In genomic region chr20:2236266-2236665, GRCh38 we compare ENCODE assay signal across 16 cellular contexts. TPM values are rescaled to one million over a fixed set of nuclear protein-coding genes. Genes with fewer than 3 reads are reported as not detected.
DNase-seq lines count a peak whose midpoint lies in the region; ATAC-seq, FAIRE-seq and TF ChIP-seq lines count a peak whose summit lies in the region.
"Had no signal": no experiment of that assay in that cellular context is flagged by ENCODE, and none has a peak within 500 bp of the region (broad histone marks: within the 10 kb centered on the region; RNA-seq: fewer than 3 reads in every experiment).

No MANE protein-coding gene starts in this region.

- H3K36me3 ChIP-seq in K562 (ENCODE audit: control insufficient read depth, insufficient read depth, low read length), result no peaks in the 10 kb centered on the region
- H3K36me3 ChIP-seq in small intestine (ENCODE audit: control insufficient read depth in 2 of 2, insufficient read depth in 2 of 2, low read length in 2 of 2), result no peaks in the 10 kb centered on the region

- no peak for TF ChIP-seq POLR2A in K562 (conservative IDR thresholded peaks at IDR 0.05)

- TF ChIP-seq CTCF in K562 (IDR thresholded peaks at IDR 0.05 in 2 of 3, conservative IDR thresholded peaks at IDR 0.05 in 1 of 3; ENCODE audit: insufficient read depth in 2 of 3, low read depth in 1 of 3, low read length in 3 of 3), result no peak

- intact Hi-C loops in K562 (cut with micrococcal nuclease), result no loop called here

- POLR2A ChIA-PET in K562 (lab: Yijun Ruan, JAX), result interaction anchor here (0.6 to 1.1 kb wide), 4 partner anchors 10 to 361 kb away, joined by 3 to 5 read pairs (median 3); no protein-coding TSS in a partner anchor

- TF ChIP-seq EP300 in K562 (IDR thresholded peaks at IDR 0.05; ENCODE audit: low read length), result no peak

- DNase-seq in NCI-H2171 treated with DMSO at 0.1 percent for 48 hours (lab: John Stamatoyannopoulos, UW), result peak; percentile 41
- DNase-seq in NCI-H2171 (lab: John Stamatoyannopoulos, UW), result no peak
- peak in 3 of 4 experiments; percentile 9 to 13 (median 12) for DNase-seq in K562 (ENCODE audit: extremely low read depth in 1 of 4, low spot score in 3 of 4)
- DNase-seq in kidney glomerular epithelial cell (lab: John Stamatoyannopoulos, UW), result peak; percentile 4
- peak; percentile 17 for DNase-seq in small intestine
- no peak for DNase-seq in GOT3 (lab: John Stamatoyannopoulos, UW)
- no peak for DNase-seq in activated naive CD4-positive, alpha-beta T cell treated with anti-CD3 and anti-CD28 coated beads, Interleukin-2, amount 50 U/mL, for 16 hours
- DNase-seq in islet precursor cell, result no peak
- DNase-seq: ACHN; activated CD4-positive, alpha-beta T cell treated with anti-CD3 and anti-CD28 coated beads for 48 hours; effector memory CD8-positive, alpha-beta T cell had no signal

- H3K4me2 ChIP-seq in K562 (ENCODE audit: insufficient read depth, low read length), result no peak overlapping the region

- CTCF ChIA-PET in K562 (lab: Yijun Ruan, JAX; ENCODE audit: low intra/inter-chr PET ratio), result no interaction called here

- H3K9me1 ChIP-seq in K562 (ENCODE audit: control insufficient read depth, insufficient read depth, low read length), result no peaks in the 10 kb centered on the region

- in situ Hi-C loops in K562 (cut with MboI), result no loop called here

- no peak overlapping the region for H2AFZ ChIP-seq in K562 (ENCODE audit: low read depth, low read length)

- no peak overlapping the region for H3K4me3 ChIP-seq in K562
- no peak overlapping the region for H3K4me3 ChIP-seq in small intestine (ENCODE audit: low read depth in 1 of 2, low read length in 2 of 2)

- no TSS peak for BruUV-seq in K562 (replicated peaks; lab: Mats Ljungman, UMichigan)

- H3K79me2 ChIP-seq in K562 (ENCODE audit: control insufficient read depth, insufficient read depth, low read length), result no peaks in the 10 kb centered on the region

- H4K20me1 ChIP-seq in K562 (replicated peaks; ENCODE audit: control insufficient read depth, insufficient read depth, low read length), result no peaks in the 10 kb centered on the region

- no peak overlapping the region for H3K9ac ChIP-seq in K562 (ENCODE audit: insufficient read depth in 1 of 2, low read depth in 2 of 2, low read length in 2 of 2)

- H3K27ac ChIP-seq in K562 (ENCODE audit: extremely low read depth, low read depth, low read length) (no peak overlapping the region), small intestine (ENCODE audit: low read depth in 1 of 2, low read length in 1 of 2) (no peak overlapping the region)

- H3K4me1 ChIP-seq in K562 (replicated peaks in 1 of 2; ENCODE audit: control insufficient read depth in 2 of 2, insufficient read depth in 2 of 2, low read length in 2 of 2), result no peaks in the 10 kb centered on the region
- H3K4me1 ChIP-seq in small intestine (ENCODE audit: control insufficient read depth in 2 of 2, insufficient read depth in 1 of 2, low read depth in 1 of 2, low read length in 1 of 2), result no peaks in the 10 kb centered on the region

- no peak for ATAC-seq in K562
- ATAC-seq: effector memory CD8-positive, alpha-beta T cell had no signal

- FAIRE-seq in K562 (lab: Jason Lieb, UNC) (peak; percentile 78), small intestine (lab: Jason Lieb, UNC) (no peak)
- FAIRE-seq: D721Med, GM12891 had no signal

- H3K27me3 ChIP-seq in K562 (ENCODE audit: control insufficient read depth in 2 of 2, insufficient read depth in 2 of 2, low read length in 2 of 2) (peaks cover 3 to 8% of the 10 kb centered on the region in 2 experiments; a peak in 2 of 5 replicates), small intestine (ENCODE audit: control insufficient read depth in 2 of 2, insufficient read depth in 2 of 2, low read length in 2 of 2) (no peaks in the 10 kb centered on the region)

- TF ChIP-seq RAD21 in K562 (CRISPR knock-in tag; conservative IDR thresholded peaks at IDR 0.05 in 1 of 2, IDR thresholded peaks at IDR 0.05 in 1 of 2), result no peak

- H3K9me3 ChIP-seq in K562 (replicated peaks; ENCODE audit: control insufficient read depth, insufficient read depth, low read depth, low read length) (no peaks in the 10 kb centered on the region), small intestine (ENCODE audit: control insufficient read depth, low read depth) (no peaks in the 10 kb centered on the region)

- 0% methylated on average over 10 of the region's 13 CpGs for WGBS in K562 (ENCODE audit: insufficient coverage, low coverage, missing lambda C conversion rate)
- 76 to 78% (median 77%) methylated on average over 13 of the region's 13 CpGs for WGBS in small intestine, 3 donors

TF ChIP-seq in K562, 482 proteins besides CTCF, POLR2A, EP300 and RAD21:
- TF ChIP-seq GABPA (tag; conservative IDR thresholded peaks at IDR 0.05; ENCODE audit: low read depth), result peak; percentile 31; the same call in 1 of the 2 replicates
- no peak for TF ChIP-seq HDAC6 (IDR thresholded peaks at IDR 0.05; ENCODE audit: low read depth, low read length)

RNA-seq across cellular contexts. Expression of gene TGM3, which starts 59.5 kb away (rescaled TPM):
- total RNA-seq in K562 (2011; cell fraction: chromatin; rRNA removed; ENCODE audit: low replicate concordance), result not detected in 2 replicates
- not detected in 2 replicates for total RNA-seq in K562 (2011; cell fraction: nucleolus; rRNA removed)
- not detected in 2 replicates for total RNA-seq in K562 (2011; cell fraction: nucleoplasm; rRNA removed)
- total RNA-seq in K562 (2014; rRNA removed), result not detected in 2 replicates
- not detected in 2 replicates for total RNA-seq in K562 (2014; rRNA removed; fragmentation: Illumina TruSeq; extraction: Trizol)
- not detected in 2 replicates for total RNA-seq in K562 (2015; rRNA removed; fragmentation: Illumina TruSeq; extraction: Trizol)
- not detected in 2 replicates for total RNA-seq in K562 (2021)
- not detected in 2 replicates for polyA plus RNA-seq in K562 (2011; rRNA removed)
- polyA plus RNA-seq in K562 (2011; cell fraction: cytosol; rRNA removed), result 0.03 TPM in 1 of 2 replicates, not detected in the other
- polyA plus RNA-seq in K562 (2011; cell fraction: nucleus; rRNA removed), result not detected in 2 replicates
- polyA plus RNA-seq in K562 (2012), result 0.07 TPM in 1 of 2 replicates, not detected in the other
- polyA plus RNA-seq in K562 (2014; fragmentation: Illumina TruSeq; extraction: Trizol), result not detected in 2 replicates
- not detected for polyA plus RNA-seq in K562 (2014; fragmentation: Nextera tagmentation; extraction: Ambion mirVana)
- not detected in 2 replicates for polyA plus RNA-seq in K562 (2014; rRNA removed)
- not detected in 2 replicates for polyA minus RNA-seq in K562 (2011; rRNA and poly(A)+ RNA removed)
- not detected in 2 replicates for polyA minus RNA-seq in K562 (2011; cell fraction: cytosol; rRNA and poly(A)+ RNA removed)
- not detected in 2 replicates for polyA minus RNA-seq in K562 (2011; cell fraction: nucleus; rRNA and poly(A)+ RNA removed)
- 1 to 10 TPM in 2 of 3 donors, under 1 TPM in 1; 0.39 to 1.6 (median 1.4) TPM for polyA plus RNA-seq in small intestine
- total RNA-seq: aorta; T-helper 1 cell treated with Interleukin-12 subunit alpha and Interleukin-12 subunit beta and Interleukin-4 antibody, amounts not matched to agents 30 ng/mL and 1 ng/mL, for 36 hours; ureter had no signal

Comparison
In these comparisons a context has a peak if more than half of its experiments do, and no peak if none do; other contexts are left out.
1. DNase-seq: peak in NCI-H2171 treated with DMSO at 0.1 percent for 48 hours (single experiment), K562 (3 of 4), kidney glomerular epithelial cell (single experiment) and small intestine (single experiment); none in NCI-H2171 (single experiment), GOT3 (single experiment), activated naive CD4-positive, alpha-beta T cell treated with anti-CD3 and anti-CD28 coated beads, Interleukin-2, amount 50 U/mL, for 16 hours (single experiment) and islet precursor cell (single experiment).